Comparison of ENCODE assay signal across 34 cellular contexts in genomic region chr1:57621776-57622175, GRCh38.
"Had no signal": no experiment of that assay in that cellular context is flagged by ENCODE, and none has a peak within 500 bp of the region (broad histone marks: within the 10 kb centered on the region; RNA-seq: fewer than 3 reads in every experiment).

No MANE protein-coding gene starts in this region.

- H3K4me1 ChIP-seq: adrenal gland, ascending aorta, body of pancreas, breast epithelium had no signal

- H3K4me3 ChIP-seq: adrenal gland, ascending aorta, body of pancreas, breast epithelium, cardiac muscle cell had no signal

- H3K27me3 ChIP-seq: adrenal gland, ascending aorta, body of pancreas, brain microvascular endothelial cell, breast epithelium, cardiac muscle cell had no signal

- H3K36me3 ChIP-seq: adrenal gland, ascending aorta, brain microvascular endothelial cell, breast epithelium, cardiac muscle cell had no signal

- FAIRE-seq: astrocyte, bronchial epithelial cell had no signal

- H3K27ac ChIP-seq: adrenal gland, ascending aorta, body of pancreas, brain microvascular endothelial cell, breast epithelium, cardiac muscle cell had no signal

- DNase-seq: activated effector memory CD4-positive, alpha-beta T cell treated with anti-CD3 and anti-CD28 coated beads, Interleukin-2, amount 50 U/mL, for 16 hours; activated effector memory CD4-positive, alpha-beta T cell treated with Interleukin-2 at 50 U/mL for 16 hours; activated gamma-delta T cell; activated gamma-delta T cell treated with Interleukin-2 at 50 U/mL for 16 hours; activated naive CD4-positive, alpha-beta T cell; activated naive CD4-positive, alpha-beta T cell treated with anti-CD3 and anti-CD28 coated beads for 36 hours; activated naive CD4-positive, alpha-beta T cell treated with anti-CD3 and anti-CD28 coated beads, Interleukin-2, amount 10 ng/mL, durations not matched to agents 7 days and 5 days; activated naive CD4-positive, alpha-beta T cell treated with anti-CD3 and anti-CD28 coated beads, Interleukin-2, amount 50 U/mL, for 16 hours; activated naive CD4-positive, alpha-beta T cell treated with Interleukin-2 at 50 U/mL for 16 hours; activated naive CD8-positive, alpha-beta T cell treated with anti-CD3 and anti-CD28 coated beads for 36 hours; activated naive CD8-positive, alpha-beta T cell treated with anti-CD3 and anti-CD28 coated beads, Interleukin-2, amount 10 ng/mL, durations not matched to agents 7 days and 5 days; activated naive CD8-positive, alpha-beta T cell treated with anti-CD3 and anti-CD28 coated beads, Interleukin-2, amount 50 U/mL, for 24 hours; activated T-cell treated with anti-CD3 and anti-CD28 coated beads, Interleukin-2, amount 50 U/mL, for 1 hour; activated T-cell treated with anti-CD3 and anti-CD28 coated beads, Interleukin-2, amount 50 U/mL, for 24 hours; activated T-cell treated with anti-CD3 and anti-CD28 coated beads, Interleukin-2, amount 50 U/mL, for 4 hours; activated T-cell treated with anti-CD3 and anti-CD28 coated beads, Interleukin-2, amount 50 U/mL, for 48 hours; activated T-cell treated with anti-CD3 and anti-CD28 coated beads, Interleukin-2, amount 50 U/mL, for 72 hours; adrenal gland; amniotic stem cell; amygdala; anterior cingulate cortex; aorta; body of pancreas; brain microvascular endothelial cell; caudate nucleus; central memory CD4-positive, alpha-beta T cell; cerebellar nuclear complex had no signal

- ATAC-seq: activated naive CD4-positive, alpha-beta T cell treated with anti-CD3 and anti-CD28 coated beads, Interleukin-2, amount 50 U/mL, for 72 hours; activated naive CD8-positive, alpha-beta T cell treated with anti-CD3 and anti-CD28 coated beads, Interleukin-2, amount 50 U/mL, for 24 hours; activated T-cell treated with anti-CD3 and anti-CD28 coated beads, Interleukin-2, amount 50 U/mL, for 4 hours; activated T-cell treated with anti-CD3 and anti-CD28 coated beads, Interleukin-2, amount 50 U/mL, for 72 hours; activated T-helper 17 cell treated with anti-CD3 and anti-CD28 coated beads, Interleukin-2, amount 50 U/mL, for 72 hours; body of pancreas had no signal

- H3K9me3 ChIP-seq: adrenal gland, ascending aorta, body of pancreas, breast epithelium had no signal
